21 cellular contexts compared by ENCODE assay signal in the genomic region with DNA sequence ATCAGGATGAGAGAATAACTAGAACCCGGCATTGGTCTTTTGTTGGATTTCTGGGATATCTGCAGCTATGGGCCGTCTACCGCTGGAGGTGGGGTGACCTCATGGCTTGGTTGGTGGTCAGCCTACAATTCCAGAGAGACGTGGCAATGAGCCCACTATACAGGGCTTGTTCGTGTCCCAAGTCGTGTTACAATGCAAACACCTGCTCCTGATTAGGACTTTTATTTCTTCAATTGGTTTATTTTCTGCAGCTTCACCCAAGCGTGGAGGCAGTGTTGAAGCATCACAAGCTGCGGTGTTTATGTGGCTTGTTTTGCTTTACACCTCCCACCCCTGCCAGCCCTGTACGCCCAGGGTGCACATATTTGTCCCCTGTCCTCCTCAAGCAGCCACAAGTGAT.
DNase-seq lines count a peak whose midpoint lies in the region; ATAC-seq and TF ChIP-seq lines count a peak whose summit lies in the region.
"Had no signal": no experiment of that assay in that cellular context is flagged by ENCODE, and none has a peak within 500 bp of the region (broad histone marks: within the 10 kb centered on the region; RNA-seq: fewer than 3 reads in every experiment).

No MANE protein-coding gene starts in this region.

- H3K27me3 ChIP-seq in body of pancreas (no peaks in the 10 kb centered on the region), ascending aorta (no peaks in the 10 kb centered on the region)
- H3K27me3 ChIP-seq: heart left ventricle, right atrium auricular region, testis had no signal

- H3K4me1 ChIP-seq in body of pancreas (peaks cover 20% of the 10 kb centered on the region), ascending aorta (peaks cover 8 to 34% of the 10 kb centered on the region in 2 donors)

- no peaks in the 10 kb centered on the region for H3K36me3 ChIP-seq in body of pancreas (replicated peaks in 1 of 2; ENCODE audit: insufficient read depth in 1 of 2, low read depth in 2 of 2)
- no peaks in the 10 kb centered on the region for H3K36me3 ChIP-seq in ascending aorta
- H3K36me3 ChIP-seq: heart left ventricle, right atrium auricular region had no signal

- H3K27ac ChIP-seq in angular gyrus (ENCODE audit: low read depth, low read length) (peak overlapping the region; percentile 4), temporal lobe (ENCODE audit: low read depth, low read length) (peak overlapping the region; percentile 96), body of pancreas (no peak overlapping the region), ascending aorta (no peak overlapping the region)
- H3K27ac ChIP-seq: testis had no signal

- H3K9me3 ChIP-seq in body of pancreas, result no peaks in the 10 kb centered on the region
- H3K9me3 ChIP-seq in ascending aorta, result no peaks in the 10 kb centered on the region
- H3K9me3 ChIP-seq: heart left ventricle, right atrium auricular region, testis had no signal

- no peak for TF ChIP-seq POLR2A in body of pancreas (IDR thresholded peaks at IDR 0.05)

- 80 to 83% methylated on average over 7 to 9 of the region's 9 CpGs for WGBS in body of pancreas, 2 donors

- no peak for ATAC-seq in body of pancreas
- ATAC-seq: activated CD4-positive, alpha-beta T cell treated with anti-CD3 and anti-CD28 coated beads for 36 hours; GM23338; heart left ventricle; stimulated activated naive B cell treated with anti-CD40 and anti-IgM and Interleukin-4, amounts not matched to agents 10 μg/mL and 1 μg/mL and 100 μg/mL, for 72 hours had no signal

- H3K4me3 ChIP-seq in body of pancreas (no peak overlapping the region), ascending aorta (no peak overlapping the region)
- H3K4me3 ChIP-seq: GM23338, heart left ventricle, right atrium auricular region, testis had no signal

- DNase-seq in EH (ENCODE audit: low read depth), result peak; percentile 41
- peak; percentile 54 for DNase-seq in left kidney (ENCODE audit: low read depth, low spot score)
- DNase-seq in body of pancreas, result no peak
- DNase-seq in NCI-H526 (lab: John Stamatoyannopoulos, UW), result no peak
- DNase-seq in ascending aorta (ENCODE audit: low spot score in 2 of 2), result no peak
- DNase-seq: activated CD4-positive, alpha-beta T cell treated with anti-CD3 and anti-CD28 coated beads for 36 hours; activated T-cell treated with anti-CD3 and anti-CD28 coated beads, Interleukin-2, amount 50 U/mL, for 24 hours; CD4-positive, alpha-beta memory T cell; KBM-7; MM.1S; NCI-H1436 treated with DMSO at 0.1 percent for 48 hours; NCI-H524 treated with DMSO at 0.1 percent for 48 hours; occipital lobe; stimulated activated CD4-positive, alpha-beta T cell treated with anti-CD3 and anti-CD28 coated beads, Interleukin-4, amount 100 ng/mL, for 24 hours; stimulated activated naive B cell treated with anti-CD40 and anti-IgM and Interleukin-4, amounts not matched to agents 10 μg/mL and 1 μg/mL and 100 μg/mL, for 72 hours; testis had no signal

- no peak for TF ChIP-seq CTCF in body of pancreas (IDR thresholded peaks at IDR 0.05)
- TF ChIP-seq CTCF in ascending aorta (IDR thresholded peaks at IDR 0.05), result no peak

- intact Hi-C loops in body of pancreas (cut with DNase I), result no loop called here
- intact Hi-C loops in ascending aorta (cut with DNase I), result no loop called here

Comparison
In these comparisons a context has a peak if more than half of its experiments do, and no peak if none do; other contexts are left out.
1. DNase-seq: peak in EH (single experiment) and left kidney (single experiment); none in body of pancreas (0 of 4), NCI-H526 (0 of 2) and ascending aorta (0 of 2).
2. H3K27ac ChIP-seq: peak in angular gyrus (single experiment) and temporal lobe (single experiment); none in body of pancreas (0 of 4) and ascending aorta (0 of 2).